1 cellular context compared by ENCODE assay signal in the genomic region with DNA sequence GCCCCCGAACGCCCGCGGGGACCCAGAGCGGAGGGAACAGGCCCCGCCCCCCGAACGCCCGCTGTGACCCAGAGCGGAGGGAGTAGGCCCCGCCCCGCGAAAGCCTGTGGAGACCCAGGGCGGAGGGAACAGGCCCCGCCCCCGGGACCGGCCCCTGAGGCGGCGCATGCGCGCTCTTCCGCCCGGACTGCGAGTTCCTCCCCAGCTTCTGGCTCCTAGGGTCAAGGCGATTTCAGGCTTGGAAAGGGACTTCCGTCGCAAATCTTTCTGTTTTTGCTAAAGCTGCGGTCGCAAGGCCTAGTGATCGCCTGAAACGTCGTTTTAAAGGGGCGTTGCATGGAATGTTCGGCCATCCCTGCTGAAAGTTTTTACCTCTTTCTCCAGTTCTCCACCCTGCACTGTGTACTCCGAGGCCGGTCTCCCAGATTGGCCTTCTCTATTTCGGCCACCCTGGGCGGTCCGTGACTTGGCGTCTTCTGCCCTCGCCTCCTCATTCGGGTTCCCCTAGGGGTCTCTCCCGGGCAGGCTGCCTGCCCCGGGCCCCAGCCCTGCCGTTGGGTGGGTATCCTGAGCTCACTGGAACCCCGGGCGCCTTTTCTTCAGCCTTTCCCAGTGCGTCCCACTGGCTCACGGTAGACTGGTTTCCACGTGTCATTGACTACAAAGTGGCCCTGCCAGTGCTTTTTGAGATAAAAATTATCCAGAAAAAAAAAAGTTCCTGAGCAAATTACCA.
A peak's percentile ranks its signal among the peaks of the same experiment; 100 is the strongest.
TF ChIP-seq lines count a peak whose summit lies in the region.

No MANE protein-coding gene starts in this region.

TF ChIP-seq in K562, 482 proteins besides CTCF, POLR2A, EP300 and RAD21 (continued from another document and continues in another):
- TF ChIP-seq, protein P1, sequence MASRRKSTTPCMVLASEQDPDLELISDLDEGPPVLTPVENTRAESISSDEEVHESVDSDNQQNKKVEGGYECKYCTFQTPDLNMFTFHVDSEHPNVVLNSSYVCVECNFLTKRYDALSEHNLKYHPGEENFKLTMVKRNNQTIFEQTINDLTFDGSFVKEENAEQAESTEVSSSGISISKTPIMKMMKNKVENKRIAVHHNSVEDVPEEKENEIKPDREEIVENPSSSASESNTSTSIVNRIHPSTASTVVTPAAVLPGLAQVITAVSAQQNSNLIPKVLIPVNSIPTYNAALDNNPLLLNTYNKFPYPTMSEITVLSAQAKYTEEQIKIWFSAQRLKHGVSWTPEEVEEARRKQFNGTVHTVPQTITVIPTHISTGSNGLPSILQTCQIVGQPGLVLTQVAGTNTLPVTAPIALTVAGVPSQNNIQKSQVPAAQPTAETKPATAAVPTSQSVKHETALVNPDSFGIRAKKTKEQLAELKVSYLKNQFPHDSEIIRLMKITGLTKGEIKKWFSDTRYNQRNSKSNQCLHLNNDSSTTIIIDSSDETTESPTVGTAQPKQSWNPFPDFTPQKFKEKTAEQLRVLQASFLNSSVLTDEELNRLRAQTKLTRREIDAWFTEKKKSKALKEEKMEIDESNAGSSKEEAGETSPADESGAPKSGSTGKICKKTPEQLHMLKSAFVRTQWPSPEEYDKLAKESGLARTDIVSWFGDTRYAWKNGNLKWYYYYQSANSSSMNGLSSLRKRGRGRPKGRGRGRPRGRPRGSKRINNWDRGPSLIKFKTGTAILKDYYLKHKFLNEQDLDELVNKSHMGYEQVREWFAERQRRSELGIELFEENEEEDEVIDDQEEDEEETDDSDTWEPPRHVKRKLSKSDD (conservative IDR thresholded peaks at IDR 0.05; ENCODE audit: low read length), result no peak
- TF ChIP-seq FOXO4 (CRISPR knock-in tag; IDR thresholded peaks at IDR 0.05) (no peak), CHD1 (IDR thresholded peaks at IDR 0.05; ENCODE audit: low read length) (no peak), ELF1 (tag; IDR thresholded peaks at IDR 0.05) (peak; percentile 66), ZNF239 (CRISPR knock-in tag; IDR thresholded peaks at IDR 0.05) (no peak), ZNF263 (CRISPR knock-in tag; IDR thresholded peaks at IDR 0.05; ENCODE audit: borderline replicate concordance) (no peak), STAG1 (CRISPR knock-in tag; IDR thresholded peaks at IDR 0.05; ENCODE audit: borderline replicate concordance) (no peak), ZNF431 (CRISPR knock-in tag; IDR thresholded peaks at IDR 0.05) (no peak), ZKSCAN8 (CRISPR knock-in tag; IDR thresholded peaks at IDR 0.05) (no peak), PBX2 (CRISPR knock-in tag; IDR thresholded peaks at IDR 0.05; ENCODE audit: low read depth) (no peak), PBX2 (tag; conservative IDR thresholded peaks at IDR 0.05; ENCODE audit: low read depth) (no peak), MITF (IDR thresholded peaks at IDR 0.05) (no peak), ZNF589 (CRISPR knock-in tag; IDR thresholded peaks at IDR 0.05; ENCODE audit: low read depth) (peak; percentile 77; the same call in 1 of the 2 replicates), ARHGAP35 (IDR thresholded peaks at IDR 0.05; ENCODE audit: partially characterized antibody) (no peak), E4F1 (CRISPR knock-in tag; IDR thresholded peaks at IDR 0.05; ENCODE audit: borderline replicate concordance) (no peak), PATZ1 (CRISPR knock-in tag; IDR thresholded peaks at IDR 0.05; ENCODE audit: borderline replicate concordance) (no peak)
- TF ChIP-seq, protein P2, sequence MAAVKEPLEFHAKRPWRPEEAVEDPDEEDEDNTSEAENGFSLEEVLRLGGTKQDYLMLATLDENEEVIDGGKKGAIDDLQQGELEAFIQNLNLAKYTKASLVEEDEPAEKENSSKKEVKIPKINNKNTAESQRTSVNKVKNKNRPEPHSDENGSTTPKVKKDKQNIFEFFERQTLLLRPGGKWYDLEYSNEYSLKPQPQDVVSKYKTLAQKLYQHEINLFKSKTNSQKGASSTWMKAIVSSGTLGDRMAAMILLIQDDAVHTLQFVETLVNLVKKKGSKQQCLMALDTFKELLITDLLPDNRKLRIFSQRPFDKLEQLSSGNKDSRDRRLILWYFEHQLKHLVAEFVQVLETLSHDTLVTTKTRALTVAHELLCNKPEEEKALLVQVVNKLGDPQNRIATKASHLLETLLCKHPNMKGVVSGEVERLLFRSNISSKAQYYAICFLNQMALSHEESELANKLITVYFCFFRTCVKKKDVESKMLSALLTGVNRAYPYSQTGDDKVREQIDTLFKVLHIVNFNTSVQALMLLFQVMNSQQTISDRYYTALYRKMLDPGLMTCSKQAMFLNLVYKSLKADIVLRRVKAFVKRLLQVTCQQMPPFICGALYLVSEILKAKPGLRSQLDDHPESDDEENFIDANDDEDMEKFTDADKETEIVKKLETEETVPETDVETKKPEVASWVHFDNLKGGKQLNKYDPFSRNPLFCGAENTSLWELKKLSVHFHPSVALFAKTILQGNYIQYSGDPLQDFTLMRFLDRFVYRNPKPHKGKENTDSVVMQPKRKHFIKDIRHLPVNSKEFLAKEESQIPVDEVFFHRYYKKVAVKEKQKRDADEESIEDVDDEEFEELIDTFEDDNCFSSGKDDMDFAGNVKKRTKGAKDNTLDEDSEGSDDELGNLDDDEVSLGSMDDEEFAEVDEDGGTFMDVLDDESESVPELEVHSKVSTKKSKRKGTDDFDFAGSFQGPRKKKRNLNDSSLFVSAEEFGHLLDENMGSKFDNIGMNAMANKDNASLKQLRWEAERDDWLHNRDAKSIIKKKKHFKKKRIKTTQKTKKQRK (IDR thresholded peaks at IDR 0.05; ENCODE audit: borderline replicate concordance, low read depth, low read length), result no peak
- TF ChIP-seq, protein P3, sequence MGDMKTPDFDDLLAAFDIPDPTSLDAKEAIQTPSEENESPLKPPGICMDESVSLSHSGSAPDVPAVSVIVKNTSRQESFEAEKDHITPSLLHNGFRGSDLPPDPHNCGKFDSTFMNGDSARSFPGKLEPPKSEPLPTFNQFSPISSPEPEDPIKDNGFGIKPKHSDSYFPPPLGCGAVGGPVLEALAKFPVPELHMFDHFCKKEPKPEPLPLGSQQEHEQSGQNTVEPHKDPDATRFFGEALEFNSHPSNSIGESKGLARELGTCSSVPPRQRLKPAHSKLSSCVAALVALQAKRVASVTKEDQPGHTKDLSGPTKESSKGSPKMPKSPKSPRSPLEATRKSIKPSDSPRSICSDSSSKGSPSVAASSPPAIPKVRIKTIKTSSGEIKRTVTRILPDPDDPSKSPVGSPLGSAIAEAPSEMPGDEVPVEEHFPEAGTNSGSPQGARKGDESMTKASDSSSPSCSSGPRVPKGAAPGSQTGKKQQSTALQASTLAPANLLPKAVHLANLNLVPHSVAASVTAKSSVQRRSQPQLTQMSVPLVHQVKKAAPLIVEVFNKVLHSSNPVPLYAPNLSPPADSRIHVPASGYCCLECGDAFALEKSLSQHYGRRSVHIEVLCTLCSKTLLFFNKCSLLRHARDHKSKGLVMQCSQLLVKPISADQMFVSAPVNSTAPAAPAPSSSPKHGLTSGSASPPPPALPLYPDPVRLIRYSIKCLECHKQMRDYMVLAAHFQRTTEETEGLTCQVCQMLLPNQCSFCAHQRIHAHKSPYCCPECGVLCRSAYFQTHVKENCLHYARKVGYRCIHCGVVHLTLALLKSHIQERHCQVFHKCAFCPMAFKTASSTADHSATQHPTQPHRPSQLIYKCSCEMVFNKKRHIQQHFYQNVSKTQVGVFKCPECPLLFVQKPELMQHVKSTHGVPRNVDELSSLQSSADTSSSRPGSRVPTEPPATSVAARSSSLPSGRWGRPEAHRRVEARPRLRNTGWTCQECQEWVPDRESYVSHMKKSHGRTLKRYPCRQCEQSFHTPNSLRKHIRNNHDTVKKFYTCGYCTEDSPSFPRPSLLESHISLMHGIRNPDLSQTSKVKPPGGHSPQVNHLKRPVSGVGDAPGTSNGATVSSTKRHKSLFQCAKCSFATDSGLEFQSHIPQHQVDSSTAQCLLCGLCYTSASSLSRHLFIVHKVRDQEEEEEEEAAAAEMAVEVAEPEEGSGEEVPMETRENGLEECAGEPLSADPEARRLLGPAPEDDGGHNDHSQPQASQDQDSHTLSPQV (IDR thresholded peaks at IDR 0.05), result peak; percentile 96
- TF ChIP-seq, protein P4, sequence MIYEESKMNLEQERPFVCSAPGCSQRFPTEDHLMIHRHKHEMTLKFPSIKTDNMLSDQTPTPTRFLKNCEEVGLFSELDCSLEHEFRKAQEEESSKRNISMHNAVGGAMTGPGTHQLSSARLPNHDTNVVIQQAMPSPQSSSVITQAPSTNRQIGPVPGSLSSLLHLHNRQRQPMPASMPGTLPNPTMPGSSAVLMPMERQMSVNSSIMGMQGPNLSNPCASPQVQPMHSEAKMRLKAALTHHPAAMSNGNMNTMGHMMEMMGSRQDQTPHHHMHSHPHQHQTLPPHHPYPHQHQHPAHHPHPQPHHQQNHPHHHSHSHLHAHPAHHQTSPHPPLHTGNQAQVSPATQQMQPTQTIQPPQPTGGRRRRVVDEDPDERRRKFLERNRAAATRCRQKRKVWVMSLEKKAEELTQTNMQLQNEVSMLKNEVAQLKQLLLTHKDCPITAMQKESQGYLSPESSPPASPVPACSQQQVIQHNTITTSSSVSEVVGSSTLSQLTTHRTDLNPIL (CRISPR knock-in tag; IDR thresholded peaks at IDR 0.05), result no peak
- TF ChIP-seq, protein P5, sequence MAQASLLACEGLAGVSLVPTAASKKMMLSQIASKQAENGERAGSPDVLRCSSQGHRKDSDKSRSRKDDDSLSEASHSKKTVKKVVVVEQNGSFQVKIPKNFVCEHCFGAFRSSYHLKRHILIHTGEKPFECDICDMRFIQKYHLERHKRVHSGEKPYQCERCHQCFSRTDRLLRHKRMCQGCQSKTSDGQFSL (CRISPR knock-in tag; IDR thresholded peaks at IDR 0.05), result no peak
- TF ChIP-seq, protein P5 (tag; IDR thresholded peaks at IDR 0.05), result no peak
